ENCODE assay signal across 29 cellular contexts in genomic region chr5:149799965-149800516, GRCh38.
DNase-seq lines count a peak whose midpoint lies in the region; ATAC-seq and TF ChIP-seq lines count a peak whose summit lies in the region.
"Had no signal": no experiment of that assay in that cellular context is flagged by ENCODE, and none has a peak within 500 bp of the region (broad histone marks: within the 10 kb centered on the region; RNA-seq: fewer than 3 reads in every experiment).

No MANE protein-coding gene starts in this region.

- CTCF ChIA-PET in IMR-90 (lab: Yijun Ruan, JAX): no interaction called here

- no peak overlapping the region for H3K18ac ChIP-seq in IMR-90 (ENCODE audit: low read depth, low read length)

- H2BK5ac ChIP-seq in IMR-90 (ENCODE audit: low read depth, low read length, poor library complexity, severe bottlenecking): no peak overlapping the region

- H4K91ac ChIP-seq in IMR-90 (ENCODE audit: insufficient read depth, low read depth, low read length): no peak overlapping the region

- H4K8ac ChIP-seq in IMR-90 (ENCODE audit: low read depth in 2 of 2, low read length in 2 of 2): no peak overlapping the region

- peaks cover 62% of the 10 kb centered on the region for H3K4me1 Mint-ChIP-seq in glutamatergic neuron (ENCODE audit: low read depth, unreplicated experiment)
- H3K4me1 Mint-ChIP-seq: activated CD8-positive, alpha-beta memory T cell treated with anti-CD3 and anti-CD28 coated beads, Interleukin-2, amount 10 ng/mL, durations not matched to agents 7 days and 5 days had no signal

- H2BK15ac ChIP-seq in IMR-90 (ENCODE audit: low read depth, low read length): no peak overlapping the region

- no peaks in the 10 kb centered on the region for H3K79me1 ChIP-seq in IMR-90 (ENCODE audit: low read depth in 1 of 2, low read length in 2 of 2)

- H2AFZ ChIP-seq in IMR-90 (replicated peaks; ENCODE audit: low read length, poor library complexity): no peak overlapping the region

- in situ Hi-C loops in IMR-90 (cut with MboI; ENCODE audit: low sequenced_read_pairs): no loop called here

- no peak overlapping the region for H3K9ac ChIP-seq in IMR-90 (ENCODE audit: low read depth, low read length)
- H3K9ac ChIP-seq in rectal smooth muscle tissue (ENCODE audit: low read length): no peak overlapping the region

- intact Hi-C loops in IMR-90 (cut with micrococcal nuclease): no loop called here

- ATAC-seq in IMR-90 (ENCODE audit: low read depth) (no peak), HG02973 (IDR thresholded peaks at IDR 0.05; ENCODE audit: unreplicated experiment) (no peak)
- ATAC-seq: activated CD8-positive, alpha-beta memory T cell treated with anti-CD3 and anti-CD28 coated beads, Interleukin-2, amount 10 ng/mL, durations not matched to agents 7 days and 5 days; esophagus mucosa; stimulated activated memory B cell treated with anti-CD40 and anti-IgM and Interleukin-4, amounts not matched to agents 10 μg/mL and 1 μg/mL and 100 μg/mL, for 72 hours had no signal

- TF ChIP-seq POLR2A in IMR-90 (IDR thresholded peaks at IDR 0.05; ENCODE audit: low read depth, low read length): no peak

- no peak overlapping the region for H2AK9ac ChIP-seq in IMR-90 (replicated peaks; ENCODE audit: low read depth, low read length, poor library complexity)

- no peak overlapping the region; the same call in 1 of the 2 replicates for H2AK5ac ChIP-seq in IMR-90 (ENCODE audit: low read depth, low read length)

- WGBS in IMR-90 (ENCODE audit: extremely low coverage in 2 of 2, insufficient read length in 1 of 2), 2 experiments: no CpG with 5 or more reads among the region's 7 CpGs

- BruUV-seq in IMR-90 (replicated peaks; lab: Mats Ljungman, UMichigan): no TSS peak

- no peak for TF ChIP-seq CTCF in IMR-90 (conservative IDR thresholded peaks at IDR 0.05; ENCODE audit: low read depth, low read length)
- no peak for TF ChIP-seq CTCF in glutamatergic neuron (IDR thresholded peaks at IDR 0.05; ENCODE audit: partially characterized antibody, unreplicated experiment)

- H3K4ac ChIP-seq in IMR-90 (ENCODE audit: low read depth, low read length): peak overlapping the region; percentile 29; the same call in 1 of the 2 replicates

- H3K27me3 Mint-ChIP-seq in glutamatergic neuron (ENCODE audit: unreplicated experiment): peaks cover 18% of the 10 kb centered on the region
- H3K27me3 Mint-ChIP-seq: activated CD8-positive, alpha-beta memory T cell treated with anti-CD3 and anti-CD28 coated beads, Interleukin-2, amount 10 ng/mL, durations not matched to agents 7 days and 5 days; B cell; stimulated activated memory B cell treated with anti-CD40 and anti-IgM and Interleukin-4, amounts not matched to agents 10 μg/mL and 1 μg/mL and 100 μg/mL, for 72 hours had no signal

- H3K27ac Mint-ChIP-seq in glutamatergic neuron (ENCODE audit: unreplicated experiment): peak overlapping the region; percentile 54
- H3K27ac Mint-ChIP-seq: activated CD8-positive, alpha-beta memory T cell treated with anti-CD3 and anti-CD28 coated beads, Interleukin-2, amount 10 ng/mL, durations not matched to agents 7 days and 5 days; activated naive CD4-positive, alpha-beta T cell treated with anti-CD3 and anti-CD28 coated beads for 36 hours; B cell had no signal

- H3K4me1 ChIP-seq in IMR-90 (ENCODE audit: control insufficient read depth, insufficient read depth, low read length) (peaks cover 9% of the 10 kb centered on the region), rectal smooth muscle tissue (ENCODE audit: control insufficient read depth, insufficient read depth, low read length) (peaks cover 83% of the 10 kb centered on the region)
- H3K4me1 ChIP-seq: breast epithelium, HAP-1 had no signal

- H3K14ac ChIP-seq in IMR-90 (replicated peaks; ENCODE audit: low read depth, low read length): 0 out of 2 replicates have a peak overlapping the region, but pooled peaks have one; percentile 42

- H4K20me1 ChIP-seq in IMR-90 (ENCODE audit: insufficient read depth, low read length): no peaks in the 10 kb centered on the region

- H3K56ac ChIP-seq in IMR-90 (ENCODE audit: extremely low read depth, insufficient read depth, low read length): no peak overlapping the region

- POLR2A ChIA-PET in IMR-90 (lab: Charles Lee; ENCODE audit: unreplicated experiment): interaction anchor here (0.6 kb wide), 1 partner anchor 9 kb away, joined by 9 read pairs; no protein-coding TSS in a partner anchor

- no peaks in the 10 kb centered on the region for H3K9me3 ChIP-seq in IMR-90 (ENCODE audit: control insufficient read depth, insufficient read depth, low read length)
- H3K9me3 ChIP-seq: breast epithelium, HAP-1, SK-N-SH, testis, uterus had no signal

- peaks cover under 1% of the 10 kb centered on the region; the same call in 1 of the 2 replicates for H3K27me3 ChIP-seq in IMR-90 (ENCODE audit: control insufficient read depth, insufficient read depth, low read length)
- H3K27me3 ChIP-seq in rectal smooth muscle tissue (ENCODE audit: control insufficient read depth, insufficient read depth, low read length): no peaks in the 10 kb centered on the region
- H3K27me3 ChIP-seq: breast epithelium, testis, uterus had no signal

- H3K4me3 ChIP-seq in IMR-90 (ENCODE audit: insufficient read depth, low read depth, low read length): no peak overlapping the region
- H3K4me3 ChIP-seq in rectal smooth muscle tissue (ENCODE audit: low read length): no peak overlapping the region
- H3K4me3 ChIP-seq: breast epithelium, coronary artery, HAP-1, testis, uterus had no signal

- H3K4me2 ChIP-seq in IMR-90 (ENCODE audit: low read depth, low read length): no peak overlapping the region

- no peak for TF ChIP-seq RAD21 in IMR-90 (IDR thresholded peaks at IDR 0.05; ENCODE audit: low read length)

- dilution Hi-C loops in IMR-90 (cut with HindIII; ENCODE audit: low sequenced_read_pairs, unreplicated experiment): no loop called here

- H2BK120ac ChIP-seq in IMR-90 (ENCODE audit: low read depth, low read length): no peak overlapping the region

- H3K9me3 Mint-ChIP-seq in glutamatergic neuron (ENCODE audit: unreplicated experiment): peaks cover 20% of the 10 kb centered on the region
- H3K9me3 Mint-ChIP-seq: activated naive CD4-positive, alpha-beta T cell treated with anti-CD3 and anti-CD28 coated beads for 36 hours; stimulated activated memory B cell treated with anti-CD40 and anti-IgM and Interleukin-4, amounts not matched to agents 10 μg/mL and 1 μg/mL and 100 μg/mL, for 72 hours had no signal

- H3K27ac ChIP-seq in IMR-90 (ENCODE audit: insufficient read depth, low read length): no peak overlapping the region
- H3K27ac ChIP-seq in rectal smooth muscle tissue (ENCODE audit: low read depth, low read length): peak overlapping the region; percentile 89
- H3K27ac ChIP-seq: coronary artery, HL-60, testis, VCaP had no signal

- H3K36me3 ChIP-seq in IMR-90 (ENCODE audit: control insufficient read depth, insufficient read depth, low read length): no peaks in the 10 kb centered on the region
- no peaks in the 10 kb centered on the region for H3K36me3 ChIP-seq in rectal smooth muscle tissue (ENCODE audit: control insufficient read depth, insufficient read depth, low read length)
- H3K36me3 ChIP-seq: breast epithelium, HAP-1, uterus had no signal

- H3K4me3 Mint-ChIP-seq in glutamatergic neuron (ENCODE audit: unreplicated experiment): no peak overlapping the region
- H3K4me3 Mint-ChIP-seq: activated CD8-positive, alpha-beta memory T cell treated with anti-CD3 and anti-CD28 coated beads, Interleukin-2, amount 10 ng/mL, durations not matched to agents 7 days and 5 days; activated naive CD4-positive, alpha-beta T cell treated with anti-CD3 and anti-CD28 coated beads for 36 hours; B cell; stimulated activated memory B cell treated with anti-CD40 and anti-IgM and Interleukin-4, amounts not matched to agents 10 μg/mL and 1 μg/mL and 100 μg/mL, for 72 hours had no signal

- no peak overlapping the region for H4K5ac ChIP-seq in IMR-90 (ENCODE audit: low read depth, low read length)

- H3K9me1 ChIP-seq in IMR-90 (ENCODE audit: insufficient read depth, low read length): peaks cover 15% of the 10 kb centered on the region

- H3K23ac ChIP-seq in IMR-90 (ENCODE audit: low read depth, low read length): no peak overlapping the region

- no peaks in the 10 kb centered on the region for H3K36me3 Mint-ChIP-seq in glutamatergic neuron (ENCODE audit: unreplicated experiment)
- H3K36me3 Mint-ChIP-seq: activated CD8-positive, alpha-beta memory T cell treated with anti-CD3 and anti-CD28 coated beads, Interleukin-2, amount 10 ng/mL, durations not matched to agents 7 days and 5 days; stimulated activated memory B cell treated with anti-CD40 and anti-IgM and Interleukin-4, amounts not matched to agents 10 μg/mL and 1 μg/mL and 100 μg/mL, for 72 hours had no signal

- peak; percentile 37 for DNase-seq in NCI-H2029 (lab: John Stamatoyannopoulos, UW)
- no peak for DNase-seq in NCI-H2029 treated with DMSO at 0.1 percent for 48 hours (lab: John Stamatoyannopoulos, UW)
- no peak for DNase-seq in IMR-90
- DNase-seq in glutamatergic neuron: no peak
- no peak for DNase-seq in GM19238 (ENCODE audit: insufficient read length, low spot score)
- no peak for DNase-seq in activated T-cell treated with anti-CD3 and anti-CD28 coated beads, Interleukin-2, amount 50 U/mL, for 48 hours
- DNase-seq: activated CD4-positive, alpha-beta T cell treated with anti-CD3 and anti-CD28 coated beads, Interleukin-2, amount 50 U/mL, for 1 hour; activated CD8-positive, alpha-beta memory T cell treated with anti-CD3 and anti-CD28 coated beads, Interleukin-2, amount 10 ng/mL, durations not matched to agents 7 days and 5 days; activated naive CD4-positive, alpha-beta T cell treated with anti-CD3 and anti-CD28 coated beads for 36 hours; amniotic stem cell; EL; NCI-H1105; NCI-H2081; NCI-H446 treated with DMSO at 0.1 percent for 48 hours; SK-N-SH; stimulated activated CD4-positive, alpha-beta T cell treated with anti-CD3 and anti-CD28 coated beads, Interleukin-4, amount 100 ng/mL, for 1 hour; T-helper 2 cell; testis; uterus had no signal

- no peak overlapping the region for H2BK20ac ChIP-seq in IMR-90 (ENCODE audit: low read depth, low read length)

TF ChIP-seq in IMR-90, 13 proteins besides CTCF, POLR2A, EP300 and RAD21 (continues in another document):
- no peak for TF ChIP-seq BHLHE40 (IDR thresholded peaks at IDR 0.05; ENCODE audit: low read depth, low read length)
- no peak for TF ChIP-seq MAFK (IDR thresholded peaks at IDR 0.05; ENCODE audit: low read depth, low read length)
- no peak for TF ChIP-seq CEBPB (IDR thresholded peaks at IDR 0.05; ENCODE audit: low read depth, low read length)
- no peak for TF ChIP-seq MXI1 (IDR thresholded peaks at IDR 0.05; ENCODE audit: borderline replicate concordance, low read depth, low read length)
- no peak for TF ChIP-seq CHD1 (IDR thresholded peaks at IDR 0.05; ENCODE audit: low read depth, low read length)
- no peak for TF ChIP-seq RCOR1 (IDR thresholded peaks at IDR 0.05; ENCODE audit: insufficient replicate concordance, low read length)
